Comparison of ENCODE assay signal across 1 cellular context in the genomic region with DNA sequence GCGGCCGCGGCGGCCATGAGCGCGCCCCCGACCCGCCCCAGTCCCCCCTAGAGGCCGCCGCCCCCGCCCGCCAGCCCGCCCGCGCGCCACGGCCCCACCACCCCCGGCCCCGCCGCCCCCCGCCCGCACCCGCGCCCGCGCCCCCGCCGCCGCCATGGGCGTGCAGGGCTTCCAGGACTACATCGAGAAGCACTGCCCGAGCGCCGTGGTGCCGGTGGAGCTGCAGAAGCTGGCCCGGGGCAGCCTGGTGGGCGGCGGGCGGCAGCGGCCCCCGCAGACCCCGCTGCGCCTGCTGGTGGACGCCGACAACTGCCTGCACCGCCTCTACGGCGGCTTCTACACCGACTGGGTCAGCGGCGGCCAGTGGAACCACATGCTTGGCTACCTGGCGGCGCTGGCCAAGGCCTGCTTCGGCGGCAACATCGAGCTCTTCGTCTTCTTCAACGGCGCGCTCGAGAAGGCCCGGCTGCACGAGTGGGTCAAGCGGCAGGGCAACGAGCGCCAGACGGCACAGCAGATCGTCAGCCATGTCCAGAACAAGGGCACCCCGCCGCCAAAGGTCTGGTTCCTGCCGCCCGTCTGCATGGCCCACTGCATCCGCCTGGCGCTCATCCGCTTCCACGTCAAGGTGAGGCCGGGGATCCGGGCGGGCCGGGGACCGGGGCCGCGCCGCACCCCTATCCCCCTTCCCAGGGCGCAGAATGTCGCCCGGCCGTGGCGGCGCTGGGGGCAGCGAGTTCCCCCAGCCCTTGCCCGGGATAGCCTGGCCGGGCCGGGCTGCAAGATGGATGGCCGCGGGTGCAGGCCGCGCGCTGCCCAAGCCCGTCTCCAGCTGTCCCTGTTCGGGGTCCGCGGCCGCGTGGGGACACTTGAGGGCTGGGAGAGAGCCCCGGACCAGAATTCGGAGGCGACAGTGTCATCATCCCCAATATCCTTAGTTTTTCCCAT.
TF ChIP-seq lines count a peak whose summit lies in the region.

No MANE protein-coding gene starts in this region.

TF ChIP-seq in HCT116, 20 proteins besides CTCF, POLR2A, EP300 and RAD21 (continued from another document):
- TF ChIP-seq MAX (IDR thresholded peaks at IDR 0.05) = peak; percentile 48; the same call in 1 of the 2 replicates
- no peak for TF ChIP-seq JUND (IDR thresholded peaks at IDR 0.05)
- TF ChIP-seq ZBTB33 (IDR thresholded peaks at IDR 0.05; ENCODE audit: extremely low read depth, insufficient replicate concordance, low read length) = no peak
